In genomic region chr21:45837936-45838335, GRCh38 we compare ENCODE assay signal across 15 cellular contexts.
DNase-seq lines count a peak whose midpoint lies in the region; ATAC-seq and TF ChIP-seq lines count a peak whose summit lies in the region.
"Had no signal": no experiment of that assay in that cellular context is flagged by ENCODE, and none has a peak within 500 bp of the region (broad histone marks: within the 10 kb centered on the region; RNA-seq: fewer than 3 reads in every experiment).

No MANE protein-coding gene starts in this region.

- H3K27me3 Mint-ChIP-seq in WTC11 (ENCODE audit: low read depth): peaks cover 3% of the 10 kb centered on the region; the same call in 1 of the 2 replicates
- H3K27me3 Mint-ChIP-seq in type B pancreatic cell: no peaks in the 10 kb centered on the region

- POLR2A ChIA-PET in WTC11 (lab: Charles Lee): no interaction called here

- peaks cover 0 to 12% (median 4%) of the 10 kb centered on the region in 9 donors for H3K4me1 ChIP-seq in heart right ventricle
- H3K4me1 ChIP-seq: A549 had no signal

- no peak overlapping the region for H3K4me3 Mint-ChIP-seq in WTC11
- H3K4me3 Mint-ChIP-seq in type B pancreatic cell: no peak overlapping the region
- H3K4me3 Mint-ChIP-seq: CD14-positive monocyte had no signal

- no peaks in the 10 kb centered on the region for H3K36me3 ChIP-seq in heart right ventricle
- H3K36me3 ChIP-seq: BE2C had no signal

- TF ChIP-seq CTCF in WTC11 (IDR thresholded peaks at IDR 0.05): no peak
- no peak for TF ChIP-seq CTCF in type B pancreatic cell (conservative IDR thresholded peaks at IDR 0.05)
- TF ChIP-seq CTCF in heart right ventricle (IDR thresholded peaks at IDR 0.05): no peak

- no peaks in the 10 kb centered on the region for H3K27me3 ChIP-seq in heart right ventricle
- H3K27me3 ChIP-seq: BE2C had no signal

- no peak for ATAC-seq in WTC11
- no peak for ATAC-seq in heart right ventricle
- ATAC-seq: A549 had no signal

- peaks cover 26% of the 10 kb centered on the region for H3K36me3 Mint-ChIP-seq in WTC11
- no peaks in the 10 kb centered on the region for H3K36me3 Mint-ChIP-seq in type B pancreatic cell

- H3K9me3 ChIP-seq in heart right ventricle: peaks cover 0 to 21% (median 13%) of the 10 kb centered on the region in 11 donors

- 85 to 86% methylated on average over 4 of the region's 4 CpGs for WGBS in heart right ventricle, 2 donors

- CTCF ChIA-PET in WTC11 (lab: Charles Lee): interaction anchor here (1.2 to 1.4 kb wide), 2 partner anchors 9 to 43 kb away, joined by 4 to 6 read pairs; no protein-coding TSS in a partner anchor

- H3K27ac Mint-ChIP-seq in WTC11 (peak overlapping the region; percentile 55; the same call in 1 of the 2 replicates), type B pancreatic cell (no peak overlapping the region)
- H3K27ac Mint-ChIP-seq: CD14-positive monocyte had no signal

- no peak overlapping the region for H3K27ac ChIP-seq in heart right ventricle
- H3K27ac ChIP-seq: A549, HL-60 had no signal

- H3K4me3 ChIP-seq in heart right ventricle: no peak overlapping the region
- H3K4me3 ChIP-seq: A549, K562 had no signal

- DNase-seq in WTC11 (ENCODE audit: low spot score): no peak
- peak; percentile 12 for DNase-seq in inferior parietal cortex (ENCODE audit: extremely low spot score)
- DNase-seq in midbrain (lab: John Stamatoyannopoulos, UW): peak; percentile 17
- DNase-seq in type B pancreatic cell (ENCODE audit: extremely low spot score, unreplicated experiment): peak; percentile 10
- no peak for DNase-seq in heart right ventricle
- no peak for DNase-seq in stimulated activated naive CD4-positive, alpha-beta T cell treated with Interleukin-2 at 50 U/mL for 16 hours (lab: John Stamatoyannopoulos, UW)
- no peak for DNase-seq in activated gamma-delta T cell treated with Interleukin-2 at 50 U/mL for 16 hours
- no peak for DNase-seq in SIG-M5 (lab: John Stamatoyannopoulos, UW)
- DNase-seq: BE2C, DMS53, GF-D8 had no signal

- H3K9me3 Mint-ChIP-seq in WTC11 (peaks cover 28% of the 10 kb centered on the region), type B pancreatic cell (peaks cover 14% of the 10 kb centered on the region)

- H3K4me1 Mint-ChIP-seq in WTC11 (peaks cover 21% of the 10 kb centered on the region), type B pancreatic cell (ENCODE audit: unreplicated experiment) (peaks cover 13% of the 10 kb centered on the region)
- H3K4me1 Mint-ChIP-seq: CD14-positive monocyte had no signal

- intact Hi-C loops in heart right ventricle (cut with DNase I): no loop called here

TF ChIP-seq in WTC11, 78 proteins besides CTCF, POLR2A, EP300 and RAD21:
- TF ChIP-seq ZMAT4 (CRISPR knock-in tag; IDR thresholded peaks at IDR 0.05) (no peak), ZNF671 (CRISPR knock-in tag; IDR thresholded peaks at IDR 0.05) (no peak), E2F4 (CRISPR knock-in tag; IDR thresholded peaks at IDR 0.05; ENCODE audit: borderline replicate concordance, low read depth) (no peak), TCF7 (CRISPR knock-in tag; IDR thresholded peaks at IDR 0.05; ENCODE audit: low read depth) (no peak)
- TF ChIP-seq, protein P1, sequence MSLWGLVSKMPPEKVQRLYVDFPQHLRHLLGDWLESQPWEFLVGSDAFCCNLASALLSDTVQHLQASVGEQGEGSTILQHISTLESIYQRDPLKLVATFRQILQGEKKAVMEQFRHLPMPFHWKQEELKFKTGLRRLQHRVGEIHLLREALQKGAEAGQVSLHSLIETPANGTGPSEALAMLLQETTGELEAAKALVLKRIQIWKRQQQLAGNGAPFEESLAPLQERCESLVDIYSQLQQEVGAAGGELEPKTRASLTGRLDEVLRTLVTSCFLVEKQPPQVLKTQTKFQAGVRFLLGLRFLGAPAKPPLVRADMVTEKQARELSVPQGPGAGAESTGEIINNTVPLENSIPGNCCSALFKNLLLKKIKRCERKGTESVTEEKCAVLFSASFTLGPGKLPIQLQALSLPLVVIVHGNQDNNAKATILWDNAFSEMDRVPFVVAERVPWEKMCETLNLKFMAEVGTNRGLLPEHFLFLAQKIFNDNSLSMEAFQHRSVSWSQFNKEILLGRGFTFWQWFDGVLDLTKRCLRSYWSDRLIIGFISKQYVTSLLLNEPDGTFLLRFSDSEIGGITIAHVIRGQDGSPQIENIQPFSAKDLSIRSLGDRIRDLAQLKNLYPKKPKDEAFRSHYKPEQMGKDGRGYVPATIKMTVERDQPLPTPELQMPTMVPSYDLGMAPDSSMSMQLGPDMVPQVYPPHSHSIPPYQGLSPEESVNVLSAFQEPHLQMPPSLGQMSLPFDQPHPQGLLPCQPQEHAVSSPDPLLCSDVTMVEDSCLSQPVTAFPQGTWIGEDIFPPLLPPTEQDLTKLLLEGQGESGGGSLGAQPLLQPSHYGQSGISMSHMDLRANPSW (CRISPR knock-in tag; conservative IDR thresholded peaks at IDR 0.05; ENCODE audit: low read depth): no peak
- TF ChIP-seq, protein P2, sequence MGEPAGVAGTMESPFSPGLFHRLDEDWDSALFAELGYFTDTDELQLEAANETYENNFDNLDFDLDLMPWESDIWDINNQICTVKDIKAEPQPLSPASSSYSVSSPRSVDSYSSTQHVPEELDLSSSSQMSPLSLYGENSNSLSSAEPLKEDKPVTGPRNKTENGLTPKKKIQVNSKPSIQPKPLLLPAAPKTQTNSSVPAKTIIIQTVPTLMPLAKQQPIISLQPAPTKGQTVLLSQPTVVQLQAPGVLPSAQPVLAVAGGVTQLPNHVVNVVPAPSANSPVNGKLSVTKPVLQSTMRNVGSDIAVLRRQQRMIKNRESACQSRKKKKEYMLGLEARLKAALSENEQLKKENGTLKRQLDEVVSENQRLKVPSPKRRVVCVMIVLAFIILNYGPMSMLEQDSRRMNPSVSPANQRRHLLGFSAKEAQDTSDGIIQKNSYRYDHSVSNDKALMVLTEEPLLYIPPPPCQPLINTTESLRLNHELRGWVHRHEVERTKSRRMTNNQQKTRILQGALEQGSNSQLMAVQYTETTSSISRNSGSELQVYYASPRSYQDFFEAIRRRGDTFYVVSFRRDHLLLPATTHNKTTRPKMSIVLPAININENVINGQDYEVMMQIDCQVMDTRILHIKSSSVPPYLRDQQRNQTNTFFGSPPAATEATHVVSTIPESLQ (CRISPR knock-in tag; IDR thresholded peaks at IDR 0.05): no peak
TF ChIP-seq in WTC11: peak in this region for 0.

Comparison
In these comparisons a context has a peak if more than half of its experiments do, and no peak if none do; other contexts are left out.
1. DNase-seq: peak in inferior parietal cortex (single experiment), midbrain (single experiment) and type B pancreatic cell (single experiment); none in WTC11 (single experiment), heart right ventricle (0 of 2), stimulated activated naive CD4-positive, alpha-beta T cell treated with Interleukin-2 at 50 U/mL for 16 hours (single experiment), activated gamma-delta T cell treated with Interleukin-2 at 50 U/mL for 16 hours (single experiment) and SIG-M5 (single experiment).